22 cellular contexts compared by ENCODE assay signal in the genomic region with DNA sequence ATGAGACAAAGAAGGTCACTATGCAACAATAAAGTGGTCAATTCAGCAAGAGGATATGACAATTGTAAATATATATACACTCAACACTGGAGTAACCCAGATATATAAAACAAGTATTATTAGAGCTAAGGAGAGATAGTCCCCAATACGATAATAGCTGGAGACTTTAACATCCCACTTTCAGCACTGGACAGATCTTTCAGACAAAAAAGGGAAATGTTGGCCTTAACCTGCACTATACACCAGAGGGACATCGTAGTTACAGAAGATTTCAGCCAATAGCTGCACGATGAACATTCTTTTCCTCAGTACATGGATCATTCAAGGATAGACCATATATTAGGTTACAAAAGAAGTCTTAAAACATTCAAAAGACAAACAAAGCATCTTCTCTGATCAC. TPM values are rescaled to one million over a fixed set of nuclear protein-coding genes. Genes with fewer than 3 reads are reported as not detected.
DNase-seq lines count a peak whose midpoint lies in the region; ATAC-seq, FAIRE-seq and TF ChIP-seq lines count a peak whose summit lies in the region.
"Had no signal": no experiment of that assay in that cellular context is flagged by ENCODE, and none has a peak within 500 bp of the region (broad histone marks: within the 10 kb centered on the region; RNA-seq: fewer than 3 reads in every experiment).

No MANE protein-coding gene starts in this region.

- H4K20me1 ChIP-seq in K562 (replicated peaks; ENCODE audit: control insufficient read depth, insufficient read depth, low read length) = no peaks in the 10 kb centered on the region

- H3K4me1 ChIP-seq in cardiac muscle cell (ENCODE audit: low read depth) (no peaks in the 10 kb centered on the region), K562 (replicated peaks in 1 of 2; ENCODE audit: control insufficient read depth in 2 of 2, insufficient read depth in 2 of 2, low read length in 2 of 2) (no peaks in the 10 kb centered on the region)

- TF ChIP-seq EP300 in K562 (IDR thresholded peaks at IDR 0.05; ENCODE audit: low read length) = no peak

- intact Hi-C loops in Right ventricle myocardium inferior (cut with DNase I) = no loop called here
- intact Hi-C loops in K562 (cut with micrococcal nuclease) = no loop called here

- no peak overlapping the region for H3K4me2 ChIP-seq in K562 (ENCODE audit: insufficient read depth, low read length)

- 63% methylated on average over 3 of the region's 3 CpGs for WGBS in K562 (ENCODE audit: insufficient coverage, low coverage, missing lambda C conversion rate)

- H3K27ac ChIP-seq in cardiac muscle cell = no peak overlapping the region
- H3K27ac ChIP-seq in K562 (ENCODE audit: extremely low read depth, low read depth, low read length) = no peak overlapping the region

- no peak for ATAC-seq in Right ventricle myocardium inferior
- ATAC-seq in K562 = no peak
- ATAC-seq in HG03039 (IDR thresholded peaks at IDR 0.05; ENCODE audit: unreplicated experiment) = no peak

- BruUV-seq in K562 (replicated peaks; lab: Mats Ljungman, UMichigan) = no TSS peak

- H3K4me3 ChIP-seq in cardiac muscle cell (no peak overlapping the region), K562 (no peak overlapping the region)
- H3K4me3 ChIP-seq: MG63 had no signal

- TF ChIP-seq CTCF in cardiac muscle cell (IDR thresholded peaks at IDR 0.05; ENCODE audit: low read depth, low read length) (no peak), K562 (IDR thresholded peaks at IDR 0.05 in 2 of 3, conservative IDR thresholded peaks at IDR 0.05 in 1 of 3; ENCODE audit: insufficient read depth in 2 of 3, low read depth in 1 of 3, low read length in 3 of 3) (no peak)

- no peak for TF ChIP-seq RAD21 in K562 (CRISPR knock-in tag; conservative IDR thresholded peaks at IDR 0.05 in 1 of 2, IDR thresholded peaks at IDR 0.05 in 1 of 2)

- in situ Hi-C loops in K562 (cut with MboI) = no loop called here

- H2AFZ ChIP-seq in K562 (ENCODE audit: low read depth, low read length) = no peak overlapping the region

- H3K9me1 ChIP-seq in K562 (ENCODE audit: control insufficient read depth, insufficient read depth, low read length) = no peaks in the 10 kb centered on the region

- H3K27me3 ChIP-seq in cardiac muscle cell (no peaks in the 10 kb centered on the region), K562 (ENCODE audit: control insufficient read depth in 2 of 2, insufficient read depth in 2 of 2, low read length in 2 of 2) (no peaks in the 10 kb centered on the region)

- CTCF ChIA-PET in K562 (lab: Yijun Ruan, JAX; ENCODE audit: low intra/inter-chr PET ratio) = no interaction called here

- H3K9me3 ChIP-seq in cardiac muscle cell (ENCODE audit: low read depth) (no peaks in the 10 kb centered on the region), K562 (replicated peaks; ENCODE audit: control insufficient read depth, insufficient read depth, low read depth, low read length) (no peaks in the 10 kb centered on the region)

- no peak overlapping the region for H3K9ac ChIP-seq in K562 (ENCODE audit: insufficient read depth in 1 of 2, low read depth in 2 of 2, low read length in 2 of 2)

- POLR2A ChIA-PET in K562 (lab: Yijun Ruan, JAX) = no interaction called here

- DNase-seq in cardiac muscle cell (ENCODE audit: low read depth in 1 of 2, low spot score in 1 of 2) = peak; percentile 26 to 33
- no peak for DNase-seq in Right ventricle myocardium inferior (ENCODE audit: missing footprints)
- DNase-seq in Kasumi-1 (lab: John Stamatoyannopoulos, UW) = peak; percentile 33 to 64
- no peak for DNase-seq in K562 (ENCODE audit: extremely low read depth in 1 of 4, low spot score in 3 of 4)
- peak; percentile 20 for DNase-seq in myocyte (ENCODE audit: low read depth)
- DNase-seq in NCI-H524 treated with DMSO at 0.1 percent for 48 hours (lab: John Stamatoyannopoulos, UW) = no peak
- DNase-seq in erythroblast (lab: John Stamatoyannopoulos, UW) = no peak
- DNase-seq: CD4-positive, alpha-beta memory T cell; HCEC 1CT; MG63; NCI-H1105; NCI-H2081 treated with DMSO at 0.1 percent for 48 hours; NCI-H748 treated with DMSO at 0.1 percent for 48 hours; NK-92 treated with Interleukin-12 subunit alpha and Interleukin-12 subunit beta, amount 100 ng/mL, for 24 hours; SHP77 treated with DMSO at 0.1 percent for 48 hours had no signal

- TF ChIP-seq POLR2A in K562 (conservative IDR thresholded peaks at IDR 0.05) = no peak
- no peak for TF ChIP-seq POLR2A in erythroblast (IDR thresholded peaks at IDR 0.05; ENCODE audit: low read length)

- no peak for FAIRE-seq in K562 (lab: Jason Lieb, UNC)
- FAIRE-seq: A204.1 had no signal

- no peaks in the 10 kb centered on the region for H3K36me3 ChIP-seq in cardiac muscle cell
- no peaks in the 10 kb centered on the region for H3K36me3 ChIP-seq in K562 (ENCODE audit: control insufficient read depth, insufficient read depth, low read length)
- H3K36me3 ChIP-seq: MG63 had no signal

- H3K79me2 ChIP-seq in K562 (ENCODE audit: control insufficient read depth, insufficient read depth, low read length) = no peaks in the 10 kb centered on the region

TF ChIP-seq in K562, 482 proteins besides CTCF, POLR2A, EP300 and RAD21 (continues in another document):
- no peak for TF ChIP-seq ZNF830 (CRISPR knock-in tag; IDR thresholded peaks at IDR 0.05)
- TF ChIP-seq CHD4 (IDR thresholded peaks at IDR 0.05; ENCODE audit: insufficient read depth, insufficient replicate concordance, low read depth, low read length, poor library complexity, severe bottlenecking) = no peak
- no peak for TF ChIP-seq ZNF449 (CRISPR knock-in tag; IDR thresholded peaks at IDR 0.05)
- no peak for TF ChIP-seq HMGN3 (IDR thresholded peaks at IDR 0.05; ENCODE audit: borderline replicate concordance, extremely low read depth, insufficient read length, low read depth, low read length)
- TF ChIP-seq, protein P1, sequence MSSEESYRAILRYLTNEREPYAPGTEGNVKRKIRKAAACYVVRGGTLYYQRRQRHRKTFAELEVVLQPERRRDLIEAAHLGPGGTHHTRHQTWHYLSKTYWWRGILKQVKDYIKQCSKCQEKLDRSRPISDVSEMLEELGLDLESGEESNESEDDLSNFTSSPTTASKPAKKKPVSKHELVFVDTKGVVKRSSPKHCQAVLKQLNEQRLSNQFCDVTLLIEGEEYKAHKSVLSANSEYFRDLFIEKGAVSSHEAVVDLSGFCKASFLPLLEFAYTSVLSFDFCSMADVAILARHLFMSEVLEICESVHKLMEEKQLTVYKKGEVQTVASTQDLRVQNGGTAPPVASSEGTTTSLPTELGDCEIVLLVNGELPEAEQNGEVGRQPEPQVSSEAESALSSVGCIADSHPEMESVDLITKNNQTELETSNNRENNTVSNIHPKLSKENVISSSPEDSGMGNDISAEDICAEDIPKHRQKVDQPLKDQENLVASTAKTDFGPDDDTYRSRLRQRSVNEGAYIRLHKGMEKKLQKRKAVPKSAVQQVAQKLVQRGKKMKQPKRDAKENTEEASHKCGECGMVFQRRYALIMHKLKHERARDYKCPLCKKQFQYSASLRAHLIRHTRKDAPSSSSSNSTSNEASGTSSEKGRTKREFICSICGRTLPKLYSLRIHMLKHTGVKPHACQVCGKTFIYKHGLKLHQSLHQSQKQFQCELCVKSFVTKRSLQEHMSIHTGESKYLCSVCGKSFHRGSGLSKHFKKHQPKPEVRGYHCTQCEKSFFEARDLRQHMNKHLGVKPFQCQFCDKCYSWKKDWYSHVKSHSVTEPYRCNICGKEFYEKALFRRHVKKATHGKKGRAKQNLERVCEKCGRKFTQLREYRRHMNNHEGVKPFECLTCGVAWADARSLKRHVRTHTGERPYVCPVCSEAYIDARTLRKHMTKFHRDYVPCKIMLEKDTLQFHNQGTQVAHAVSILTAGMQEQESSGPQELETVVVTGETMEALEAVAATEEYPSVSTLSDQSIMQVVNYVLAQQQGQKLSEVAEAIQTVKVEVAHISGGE (CRISPR knock-in tag; IDR thresholded peaks at IDR 0.05) = no peak
- TF ChIP-seq NBN (IDR thresholded peaks at IDR 0.05; ENCODE audit: low read depth) = no peak

RNA-seq across cellular contexts. Expression of gene PIWIL3, which starts 29.9 kb away (rescaled TPM):
- not detected in 2 replicates for total RNA-seq in cardiac muscle cell
- not detected in 2 replicates for polyA plus RNA-seq in cardiac muscle cell
- total RNA-seq in Right ventricle myocardium inferior = not detected
- not detected in 2 replicates for total RNA-seq in K562 (2011; cell fraction: chromatin; rRNA removed; ENCODE audit: low replicate concordance)
- total RNA-seq in K562 (2011; cell fraction: nucleolus; rRNA removed) = not detected in 2 replicates
- not detected in 2 replicates for total RNA-seq in K562 (2011; cell fraction: nucleoplasm; rRNA removed)
- 0.04 TPM in 1 of 2 replicates, not detected in the other for total RNA-seq in K562 (2014; rRNA removed)
- total RNA-seq in K562 (2014; rRNA removed; fragmentation: Illumina TruSeq; extraction: Trizol) = 0.10 TPM in 1 of 2 replicates, not detected in the other
- total RNA-seq in K562 (2015; rRNA removed; fragmentation: Illumina TruSeq; extraction: Trizol) = 0.04 TPM in 1 of 2 replicates, not detected in the other
- not detected in 2 replicates for total RNA-seq in K562 (2021)
- 0.03 and 0.04 TPM in 2 replicates for polyA plus RNA-seq in K562 (2011; rRNA removed)
- polyA plus RNA-seq in K562 (2011; cell fraction: cytosol; rRNA removed) = 0.01 TPM in 2 replicates
- not detected in 2 replicates for polyA plus RNA-seq in K562 (2011; cell fraction: nucleus; rRNA removed)
- 0.04 and 0.06 TPM in 2 replicates for polyA plus RNA-seq in K562 (2012)
- 0.04 and 0.06 TPM in 2 replicates for polyA plus RNA-seq in K562 (2014; fragmentation: Illumina TruSeq; extraction: Trizol)
- polyA plus RNA-seq in K562 (2014; fragmentation: Nextera tagmentation; extraction: Ambion mirVana) = not detected
- polyA plus RNA-seq in K562 (2014; rRNA removed) = 0.12 TPM in 1 of 2 replicates, not detected in the other
- 0.07 TPM in 1 of 2 replicates, not detected in the other for polyA minus RNA-seq in K562 (2011; rRNA and poly(A)+ RNA removed)
- polyA minus RNA-seq in K562 (2011; cell fraction: cytosol; rRNA and poly(A)+ RNA removed) = not detected in 2 replicates
- not detected in 2 replicates for polyA minus RNA-seq in K562 (2011; cell fraction: nucleus; rRNA and poly(A)+ RNA removed)
- not detected in 2 replicates for total RNA-seq in myocyte
- polyA plus RNA-seq in myocyte (2012) = not detected
- total RNA-seq: CD4-positive, alpha-beta memory T cell; NCI-H460; OCI-LY7; RPMI7951; T-helper 1 cell treated with Interleukin-12 subunit alpha and Interleukin-12 subunit beta and Interleukin-4 antibody, amounts not matched to agents 30 ng/mL and 1 ng/mL, for 36 hours had no signal
- polyA plus RNA-seq: BJ; CD4-positive, alpha-beta memory T cell had no signal

Comparison
In these comparisons a context has a peak if more than half of its experiments do, and no peak if none do; other contexts are left out.
1. DNase-seq: peak in cardiac muscle cell (2 of 2), Kasumi-1 (2 of 2) and myocyte (single experiment); none in Right ventricle myocardium inferior (single experiment), K562 (0 of 4), NCI-H524 treated with DMSO at 0.1 percent for 48 hours (single experiment) and erythroblast (0 of 2).